12 cellular contexts compared by ENCODE assay signal in genomic region chr9:95876595-95876994, GRCh38. TPM values are rescaled to one million over a fixed set of nuclear protein-coding genes. Genes with fewer than 3 reads are reported as not detected.
A peak's percentile ranks its signal among the peaks of the same experiment; 100 is the strongest.
DNase-seq lines count a peak whose midpoint lies in the region; ATAC-seq, FAIRE-seq and TF ChIP-seq lines count a peak whose summit lies in the region.
"Had no signal": no experiment of that assay in that cellular context is flagged by ENCODE, and none has a peak within 500 bp of the region (broad histone marks: within the 10 kb centered on the region; RNA-seq: fewer than 3 reads in every experiment).

No MANE protein-coding gene starts in this region.

- DNase-seq in GM19239 (ENCODE audit: insufficient read length, low spot score) (no peak), KG1 (lab: John Stamatoyannopoulos, UW) (peak; percentile 20), astrocyte of the hippocampus (ENCODE audit: low read depth, low spot score) (peak; percentile 10), mucosa of descending colon (no peak), left colon (no peak)
- DNase-seq in activated CD4-positive, alpha-beta T cell treated with anti-CD3 and anti-CD28 coated beads, Interleukin-2, amount 10 ng/mL, durations not matched to agents 7 days and 5 days, result no peak
- no peak for DNase-seq in natural killer cell treated with Interleukin-12 subunit alpha and Interleukin-12 subunit beta and Interleukin-15 and Interleukin-18, amount 100 ng/mL, for 72 hours (ENCODE audit: low spot score)
- DNase-seq: NCI-H187 treated with DMSO at 0.1 percent for 48 hours had no signal

- H3K4me3 ChIP-seq in mucosa of descending colon, result peak overlapping the region; percentile 68
- H3K4me3 ChIP-seq: esophagus squamous epithelium had no signal

- POLR2A ChIA-PET in activated CD4-positive, alpha-beta T cell treated with anti-CD3 and anti-CD28 coated beads, Interleukin-2, amount 10 ng/mL, durations not matched to agents 7 days and 5 days (lab: Charles Lee), result no interaction called here

- H3K4me1 ChIP-seq in mucosa of descending colon (ENCODE audit: low read depth), result peaks cover 14% of the 10 kb centered on the region

- peak; percentile 53 for FAIRE-seq in GM19239 (lab: Jason Lieb, UNC)
- FAIRE-seq: D721Med had no signal

- peaks cover 5% of the 10 kb centered on the region for H3K9me3 Mint-ChIP-seq in activated CD4-positive, alpha-beta T cell treated with anti-CD3 and anti-CD28 coated beads, Interleukin-2, amount 10 ng/mL, durations not matched to agents 7 days and 5 days
- no peaks in the 10 kb centered on the region for H3K9me3 Mint-ChIP-seq in natural killer cell treated with Interleukin-12 subunit alpha and Interleukin-12 subunit beta and Interleukin-15 and Interleukin-18, amount 100 ng/mL, for 72 hours
- H3K9me3 Mint-ChIP-seq: stimulated activated effector memory CD8-positive, alpha-beta T cell treated with anti-CD3 and anti-CD28 coated beads, Interleukin-12 subunit alpha, Interleukin-12 subunit beta, amount 100 ng/mL, for 72 hours had no signal

- no peaks in the 10 kb centered on the region for H3K36me3 ChIP-seq in mucosa of descending colon (ENCODE audit: low read depth)

- H3K9me3 ChIP-seq in mucosa of descending colon, result no peaks in the 10 kb centered on the region
- H3K9me3 ChIP-seq: esophagus squamous epithelium had no signal

- intact Hi-C loops in mucosa of descending colon (cut with DNase I, micrococcal nuclease), result no loop called here
- intact Hi-C loops in left colon (cut with DNase I, micrococcal nuclease), result loop anchor here in 1 of 2 donors (5.0 kb wide), 1 partner anchor 104 kb away; no protein-coding TSS in a partner anchor

- ATAC-seq in mucosa of descending colon (no peak), left colon (no peak)
- no peak for ATAC-seq in natural killer cell treated with Interleukin-12 subunit alpha and Interleukin-12 subunit beta and Interleukin-15 and Interleukin-18, amount 100 ng/mL, for 72 hours

- CTCF ChIA-PET in activated CD4-positive, alpha-beta T cell treated with anti-CD3 and anti-CD28 coated beads, Interleukin-2, amount 10 ng/mL, durations not matched to agents 7 days and 5 days (lab: Charles Lee), result interaction anchor here (0.6 to 0.8 kb wide), 2 partner anchors 137 to 659 kb away, joined by 3 read pairs; no protein-coding TSS in a partner anchor

- no peak overlapping the region for H3K4me3 Mint-ChIP-seq in activated CD4-positive, alpha-beta T cell treated with anti-CD3 and anti-CD28 coated beads, Interleukin-2, amount 10 ng/mL, durations not matched to agents 7 days and 5 days
- H3K4me3 Mint-ChIP-seq in natural killer cell treated with Interleukin-12 subunit alpha and Interleukin-12 subunit beta and Interleukin-15 and Interleukin-18, amount 100 ng/mL, for 72 hours, result no peak overlapping the region
- H3K4me3 Mint-ChIP-seq: neural crest cell; stimulated activated effector memory CD8-positive, alpha-beta T cell treated with anti-CD3 and anti-CD28 coated beads, Interleukin-12 subunit alpha, Interleukin-12 subunit beta, amount 100 ng/mL, for 72 hours had no signal

- no peaks in the 10 kb centered on the region for H3K27me3 Mint-ChIP-seq in activated CD4-positive, alpha-beta T cell treated with anti-CD3 and anti-CD28 coated beads, Interleukin-2, amount 10 ng/mL, durations not matched to agents 7 days and 5 days
- no peaks in the 10 kb centered on the region for H3K27me3 Mint-ChIP-seq in natural killer cell treated with Interleukin-12 subunit alpha and Interleukin-12 subunit beta and Interleukin-15 and Interleukin-18, amount 100 ng/mL, for 72 hours

- peaks cover 27% of the 10 kb centered on the region for H3K4me1 Mint-ChIP-seq in activated CD4-positive, alpha-beta T cell treated with anti-CD3 and anti-CD28 coated beads, Interleukin-2, amount 10 ng/mL, durations not matched to agents 7 days and 5 days
- H3K4me1 Mint-ChIP-seq in natural killer cell treated with Interleukin-12 subunit alpha and Interleukin-12 subunit beta and Interleukin-15 and Interleukin-18, amount 100 ng/mL, for 72 hours (ENCODE audit: low read depth in 2 of 2), result peaks cover 13 to 16% of the 10 kb centered on the region in 2 donors

- no peak overlapping the region for H3K27ac Mint-ChIP-seq in activated CD4-positive, alpha-beta T cell treated with anti-CD3 and anti-CD28 coated beads, Interleukin-2, amount 10 ng/mL, durations not matched to agents 7 days and 5 days
- no peak overlapping the region for H3K27ac Mint-ChIP-seq in natural killer cell treated with Interleukin-12 subunit alpha and Interleukin-12 subunit beta and Interleukin-15 and Interleukin-18, amount 100 ng/mL, for 72 hours
- H3K27ac Mint-ChIP-seq: stimulated activated effector memory CD8-positive, alpha-beta T cell treated with anti-CD3 and anti-CD28 coated beads, Interleukin-12 subunit alpha, Interleukin-12 subunit beta, amount 100 ng/mL, for 72 hours had no signal

- no peak for TF ChIP-seq CTCF in mucosa of descending colon (IDR thresholded peaks at IDR 0.05)

- H3K36me3 Mint-ChIP-seq in activated CD4-positive, alpha-beta T cell treated with anti-CD3 and anti-CD28 coated beads, Interleukin-2, amount 10 ng/mL, durations not matched to agents 7 days and 5 days (ENCODE audit: low read depth), result peaks cover 58% of the 10 kb centered on the region
- H3K36me3 Mint-ChIP-seq in natural killer cell treated with Interleukin-12 subunit alpha and Interleukin-12 subunit beta and Interleukin-15 and Interleukin-18, amount 100 ng/mL, for 72 hours, result peaks cover 24% of the 10 kb centered on the region

RNA-seq across cellular contexts. Expression of gene ERCC6L2, which starts 1.1 kb away (rescaled TPM):
- total RNA-seq in mucosa of descending colon (10 to 100 TPM; 32.4 to 69.4 (median 51.4) TPM), left colon (10 to 100 TPM; 39.4 to 43.5 TPM)
- total RNA-seq in activated CD4-positive, alpha-beta T cell treated with anti-CD3 and anti-CD28 coated beads, Interleukin-2, amount 10 ng/mL, durations not matched to agents 7 days and 5 days, result 10 to 100 TPM; 40.7 to 47.2 TPM
- 10 to 100 TPM; 25.2 to 30.4 TPM for total RNA-seq in natural killer cell treated with Interleukin-12 subunit alpha and Interleukin-12 subunit beta and Interleukin-15 and Interleukin-18, amount 100 ng/mL, for 72 hours

Comparison
In these comparisons a context has a peak if more than half of its experiments do, and no peak if none do; other contexts are left out.
1. DNase-seq: peak in KG1 (single experiment) and astrocyte of the hippocampus (single experiment); none in GM19239 (single experiment), mucosa of descending colon (0 of 3), left colon (0 of 2), activated CD4-positive, alpha-beta T cell treated with anti-CD3 and anti-CD28 coated beads, Interleukin-2, amount 10 ng/mL, durations not matched to agents 7 days and 5 days (single experiment) and natural killer cell treated with Interleukin-12 subunit alpha and Interleukin-12 subunit beta and Interleukin-15 and Interleukin-18, amount 100 ng/mL, for 72 hours (single experiment).